Comparison of ENCODE assay signal across 1 cellular context in the genomic region with DNA sequence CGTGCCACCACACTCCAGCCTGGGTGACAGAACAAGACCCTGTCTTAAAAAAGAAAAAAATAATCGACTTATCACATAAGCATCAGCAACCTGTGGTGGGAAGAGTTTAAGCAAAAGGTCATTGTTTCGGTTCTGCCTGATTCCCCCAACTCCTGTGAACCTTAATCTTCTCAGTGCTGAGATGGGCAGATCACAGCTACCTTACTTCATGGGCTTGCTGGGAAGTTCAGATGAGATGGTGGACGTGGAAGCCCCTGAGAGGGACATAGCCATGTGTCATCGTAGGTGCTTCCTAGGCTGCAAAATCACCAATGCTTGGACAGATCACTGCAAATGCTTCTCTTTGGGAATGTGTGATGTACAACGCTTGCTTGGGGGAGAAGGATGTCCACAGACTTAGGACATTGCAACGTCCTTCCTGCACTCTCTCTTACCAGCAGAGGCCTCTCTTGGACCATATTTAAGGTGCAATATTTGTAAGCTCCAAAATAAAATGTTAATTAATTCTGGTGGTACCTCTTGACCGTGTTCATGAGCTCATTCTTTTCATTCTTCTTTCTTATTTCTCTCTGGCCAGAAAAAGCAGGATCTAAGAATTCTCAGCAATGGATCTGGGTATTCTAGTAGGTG.
TF ChIP-seq lines count a peak whose summit lies in the region.

No MANE protein-coding gene starts in this region.

TF ChIP-seq in H1, 55 proteins besides CTCF, POLR2A, EP300 and RAD21 (continued from another document):
- TF ChIP-seq ATF2 (IDR thresholded peaks at IDR 0.05; ENCODE audit: low read length) = no peak
- TF ChIP-seq SIX5 (IDR thresholded peaks at IDR 0.05; ENCODE audit: low read depth, low read length) = no peak
- no peak for TF ChIP-seq SAP30 (IDR thresholded peaks at IDR 0.05; ENCODE audit: insufficient read depth, insufficient replicate concordance, low read length)
- TF ChIP-seq, protein P1, sequence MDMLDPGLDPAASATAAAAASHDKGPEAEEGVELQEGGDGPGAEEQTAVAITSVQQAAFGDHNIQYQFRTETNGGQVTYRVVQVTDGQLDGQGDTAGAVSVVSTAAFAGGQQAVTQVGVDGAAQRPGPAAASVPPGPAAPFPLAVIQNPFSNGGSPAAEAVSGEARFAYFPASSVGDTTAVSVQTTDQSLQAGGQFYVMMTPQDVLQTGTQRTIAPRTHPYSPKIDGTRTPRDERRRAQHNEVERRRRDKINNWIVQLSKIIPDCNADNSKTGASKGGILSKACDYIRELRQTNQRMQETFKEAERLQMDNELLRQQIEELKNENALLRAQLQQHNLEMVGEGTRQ (IDR thresholded peaks at IDR 0.05; ENCODE audit: low read length) = no peak
- no peak for TF ChIP-seq TCF12 (IDR thresholded peaks at IDR 0.05; ENCODE audit: low read depth, low read length)
TF ChIP-seq in H1: peak in this region for 0.
